14 cellular contexts compared by ENCODE assay signal in the genomic region with DNA sequence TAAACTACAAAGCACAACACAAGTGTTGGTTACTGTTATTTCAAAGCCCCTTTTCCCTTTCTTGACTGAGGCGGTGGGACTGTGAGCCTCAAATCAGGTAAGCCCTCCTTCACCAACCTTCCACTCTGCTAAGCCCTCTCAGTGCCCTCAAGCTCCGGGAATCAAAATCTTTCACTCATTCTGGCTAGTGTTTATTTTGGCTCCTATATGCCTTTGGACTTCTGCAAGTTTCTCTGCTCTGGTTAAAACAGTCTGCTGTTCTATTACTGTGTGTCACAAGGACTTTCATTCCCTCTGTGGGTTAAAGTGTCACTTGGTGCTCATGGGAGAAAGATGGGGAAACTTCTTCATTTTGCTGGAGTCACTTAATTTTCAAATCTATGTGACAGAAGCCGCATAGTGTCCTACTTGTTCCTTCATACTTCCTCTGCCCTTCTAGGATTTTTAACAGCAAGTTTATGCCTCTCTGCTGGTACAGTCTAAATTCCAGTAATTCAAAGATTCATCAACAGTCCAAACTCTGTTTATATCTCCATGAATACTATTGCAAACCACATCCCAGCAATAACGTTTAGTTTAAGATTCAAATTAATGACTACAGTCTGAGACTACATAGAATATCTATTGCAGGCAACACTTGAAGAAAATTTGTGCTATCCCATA.
DNase-seq lines count a peak whose midpoint lies in the region; ATAC-seq and TF ChIP-seq lines count a peak whose summit lies in the region.
"Had no signal": no experiment of that assay in that cellular context is flagged by ENCODE, and none has a peak within 500 bp of the region (broad histone marks: within the 10 kb centered on the region; RNA-seq: fewer than 3 reads in every experiment).

No MANE protein-coding gene starts in this region.

- no peaks in the 10 kb centered on the region for H3K9me2 ChIP-seq in GM23248 (ENCODE audit: insufficient read depth)
- H3K9me2 ChIP-seq in PC-3 (replicated peaks; ENCODE audit: low read length), result no peaks in the 10 kb centered on the region

- H3K9ac ChIP-seq in GM23248 (no peak overlapping the region), PC-3 (ENCODE audit: low read length) (no peak overlapping the region)
- H3K9ac ChIP-seq: parathyroid adenoma had no signal

- H3K4me1 ChIP-seq in GM23248 (ENCODE audit: insufficient read depth) (peaks cover 29% of the 10 kb centered on the region), PC-3 (ENCODE audit: insufficient read depth, low read length) (peaks cover 10% of the 10 kb centered on the region; the same call in 1 of the 2 replicates)
- H3K4me1 ChIP-seq: parathyroid adenoma had no signal

- no peak for TF ChIP-seq CTCF in PC-3 (conservative IDR thresholded peaks at IDR 0.05; ENCODE audit: low read depth, low read length)
- no peak for TF ChIP-seq CTCF in fibroblast of mammary gland (conservative IDR thresholded peaks at IDR 0.05; ENCODE audit: control insufficient read depth, insufficient read depth, low read depth, low read length)

- H3K9me3 ChIP-seq in GM23248 (ENCODE audit: low read depth) (no peaks in the 10 kb centered on the region), PC-3 (ENCODE audit: low read length) (no peaks in the 10 kb centered on the region)

- no peaks in the 10 kb centered on the region for H3K27me3 ChIP-seq in GM23248 (replicated peaks; ENCODE audit: insufficient read depth)
- no peaks in the 10 kb centered on the region for H3K27me3 ChIP-seq in PC-3 (ENCODE audit: low read length)

- ATAC-seq in PC-3, result peak; percentile 73
- peak; percentile 70 for ATAC-seq in sciatic nerve
- ATAC-seq in HG03521 (IDR thresholded peaks at IDR 0.05; ENCODE audit: unreplicated experiment), result no peak
- ATAC-seq: T-helper 17 cell had no signal

- in situ Hi-C loops in GM23248 (cut with MboI), result loop anchor here (5.0 to 10.0 kb wide), 2 partner anchors 215 to 758 kb away; partner anchors contain the start of gene SEMA3C

- H3K79me2 ChIP-seq in GM23248 (ENCODE audit: insufficient read depth) (no peaks in the 10 kb centered on the region), PC-3 (ENCODE audit: low read length) (no peaks in the 10 kb centered on the region)
- H3K79me2 ChIP-seq: parathyroid adenoma had no signal

- CTCF ChIA-PET in PC-3 (lab: Charles Lee), result no interaction called here

- WGBS in GM23248 (ENCODE audit: low coverage in 1 of 2, low lambda C conversion rate in 2 of 2, missing lambda C conversion rate in 2 of 2), 2 experiments, result 31 to 37% methylated on average over 4 of the region's 4 CpGs

- intact Hi-C loops in PC-3 (cut with micrococcal nuclease), result loop anchor here (1.0 to 5.0 kb wide), 5 partner anchors 38 to 771 kb away; no protein-coding TSS in a partner anchor
- intact Hi-C loops in sciatic nerve (cut with DNase I), result no loop called here

- peak overlapping the region; percentile 38 for H3K4me2 ChIP-seq in GM23248 (ENCODE audit: unreplicated experiment)
- no peak overlapping the region for H3K4me2 ChIP-seq in PC-3 (ENCODE audit: low read length)

- H3K4me3 ChIP-seq in GM23248, result no peak overlapping the region
- no peak overlapping the region for H3K4me3 ChIP-seq in PC-3 (ENCODE audit: low read length)
- H3K4me3 ChIP-seq in fibroblast of mammary gland (ENCODE audit: control insufficient read depth, low read depth, low read length), result no peak overlapping the region
- H3K4me3 ChIP-seq: GM12878 had no signal

- DNase-seq in GM23248, result peak; percentile 33
- no peak for DNase-seq in PC-3
- DNase-seq in fibroblast of mammary gland (ENCODE audit: low read depth), result peak; percentile 45
- DNase-seq in sciatic nerve (ENCODE audit: low spot score), result no peak
- no peak for DNase-seq in germinal center (ENCODE audit: low spot score)
- DNase-seq in SW480 (ENCODE audit: low spot score), result no peak
- no peak for DNase-seq in NCI-H510A (lab: John Stamatoyannopoulos, UW)
- DNase-seq: activated CD4-positive, alpha-beta T cell treated with anti-CD3 and anti-CD28 coated beads for 48 hours; activated T-cell treated with anti-CD3 and anti-CD28 coated beads, Interleukin-2, amount 50 U/mL, for 48 hours; T-helper 17 cell had no signal

- POLR2A ChIA-PET in PC-3 (lab: Charles Lee; ENCODE audit: unreplicated experiment), result no interaction called here

- H3F3A ChIP-seq in GM23248 (ENCODE audit: insufficient read depth) (peaks cover 16% of the 10 kb centered on the region; the same call in 1 of the 2 replicates), PC-3 (ENCODE audit: low read length, unreplicated experiment) (no peaks in the 10 kb centered on the region)

- H3K36me3 ChIP-seq in GM23248 (ENCODE audit: low read depth) (no peaks in the 10 kb centered on the region), PC-3 (ENCODE audit: low read depth, low read length) (no peaks in the 10 kb centered on the region)

- no peak overlapping the region for H3K27ac ChIP-seq in GM23248
- H3K27ac ChIP-seq in PC-3 (ENCODE audit: low read length), result no peak overlapping the region
- H3K27ac ChIP-seq: C4-2B, parathyroid adenoma had no signal

- H2AFZ ChIP-seq in GM23248 (peak overlapping the region; percentile 60), PC-3 (ENCODE audit: low read length) (peak overlapping the region; percentile 33; the same call in 1 of the 2 replicates)
- H2AFZ ChIP-seq: parathyroid adenoma had no signal

- H4K20me1 ChIP-seq in GM23248 (ENCODE audit: insufficient read depth), result no peaks in the 10 kb centered on the region
- H4K20me1 ChIP-seq in PC-3 (ENCODE audit: low read length), result no peaks in the 10 kb centered on the region

- BruUV-seq in PC-3 (replicated peaks; lab: Mats Ljungman, UMichigan), result no TSS peak

Comparison
In these comparisons a context has a peak if more than half of its experiments do, and no peak if none do; other contexts are left out.
1. DNase-seq: peak in GM23248 (single experiment) and fibroblast of mammary gland (single experiment); none in PC-3 (single experiment), sciatic nerve (single experiment), germinal center (single experiment), SW480 (single experiment) and NCI-H510A (single experiment).